Comparison of ENCODE assay signal across 9 cellular contexts in genomic region chr12:112096667-112097066, GRCh38. TPM values are rescaled to one million over a fixed set of nuclear protein-coding genes. Genes with fewer than 3 reads are reported as not detected.
A peak's percentile ranks its signal among the peaks of the same experiment; 100 is the strongest.
DNase-seq lines count a peak whose midpoint lies in the region; ATAC-seq and TF ChIP-seq lines count a peak whose summit lies in the region.
"Had no signal": no experiment of that assay in that cellular context is flagged by ENCODE, and none has a peak within 500 bp of the region (broad histone marks: within the 10 kb centered on the region; RNA-seq: fewer than 3 reads in every experiment).

No MANE protein-coding gene starts in this region.

- H3K4me1 ChIP-seq in spleen: peaks cover 0 to 30% (median 15%) of the 10 kb centered on the region in 6 donors

- no peak for TF ChIP-seq CTCF in spleen (IDR thresholded peaks at IDR 0.05 in 8 of 11, conservative IDR thresholded peaks at IDR 0.05 in 3 of 11)

- CTCF ChIA-PET in activated CD4-positive, alpha-beta memory T cell treated with anti-CD3 and anti-CD28 coated beads, Interleukin-2, amount 10 ng/mL, durations not matched to agents 7 days and 5 days (lab: Charles Lee): interaction anchor here (0.7 to 2.6 kb wide), 4 partner anchors 10 to 30 kb away, joined by 3 to 11 read pairs (median 3); no protein-coding TSS in a partner anchor

- no peak for ATAC-seq in HG02798 (IDR thresholded peaks at IDR 0.05; ENCODE audit: poor library complexity, unreplicated experiment)
- no peak for ATAC-seq in GM18870 (IDR thresholded peaks at IDR 0.05; ENCODE audit: unreplicated experiment)
- ATAC-seq in HG02938 (IDR thresholded peaks at IDR 0.05; ENCODE audit: unreplicated experiment): no peak

- no peaks in the 10 kb centered on the region for H3K27me3 ChIP-seq in spleen (replicated peaks in 1 of 7)

- DNase-seq in AG20443 (ENCODE audit: low spot score): peak; percentile 57
- peak; percentile 89 for DNase-seq in HCEC 1CT
- DNase-seq in activated CD4-positive, alpha-beta memory T cell treated with anti-CD3 and anti-CD28 coated beads, Interleukin-2, amount 10 ng/mL, durations not matched to agents 7 days and 5 days: no peak
- peak; percentile 88 for DNase-seq in iris pigment epithelial cell (ENCODE audit: low read depth)
- DNase-seq in spleen: no peak

- TF ChIP-seq POLR2A in spleen (IDR thresholded peaks at IDR 0.05): no peak

- H3K27ac ChIP-seq in spleen: peak overlapping the region in 3 of 8 donors; percentile 7 to 48 (median 30)
- H3K27ac ChIP-seq: KMS-11 had no signal

- peaks cover 57% of the 10 kb centered on the region for H3K36me3 Mint-ChIP-seq in activated CD4-positive, alpha-beta memory T cell treated with anti-CD3 and anti-CD28 coated beads, Interleukin-2, amount 10 ng/mL, durations not matched to agents 7 days and 5 days (ENCODE audit: low read depth)

- H3K9me3 Mint-ChIP-seq in activated CD4-positive, alpha-beta memory T cell treated with anti-CD3 and anti-CD28 coated beads, Interleukin-2, amount 10 ng/mL, durations not matched to agents 7 days and 5 days: no peaks in the 10 kb centered on the region

- no peaks in the 10 kb centered on the region for H3K27me3 Mint-ChIP-seq in activated CD4-positive, alpha-beta memory T cell treated with anti-CD3 and anti-CD28 coated beads, Interleukin-2, amount 10 ng/mL, durations not matched to agents 7 days and 5 days

- peak overlapping the region; percentile 75 for H3K27ac Mint-ChIP-seq in activated CD4-positive, alpha-beta memory T cell treated with anti-CD3 and anti-CD28 coated beads, Interleukin-2, amount 10 ng/mL, durations not matched to agents 7 days and 5 days

- no peak overlapping the region for H3K4me3 Mint-ChIP-seq in activated CD4-positive, alpha-beta memory T cell treated with anti-CD3 and anti-CD28 coated beads, Interleukin-2, amount 10 ng/mL, durations not matched to agents 7 days and 5 days

- H3K4me3 ChIP-seq in spleen: no peak overlapping the region

- no peaks in the 10 kb centered on the region for H3K9me3 ChIP-seq in spleen

- POLR2A ChIA-PET in activated CD4-positive, alpha-beta memory T cell treated with anti-CD3 and anti-CD28 coated beads, Interleukin-2, amount 10 ng/mL, durations not matched to agents 7 days and 5 days (lab: Charles Lee): interaction anchor here (0.7 to 5.9 kb wide), 9 partner anchors 10 to 87 kb away, joined by 3 to 42 read pairs (median 4); partner anchors contain the start of genes NAA25 and TRAFD1

- 46 to 65% (median 55%) methylated on average over 2 of the region's 2 CpGs for WGBS in spleen, 5 donors

- intact Hi-C loops in spleen (cut with DNase I; ENCODE audit: low total_unique reads): no loop called here

- peaks cover 36% of the 10 kb centered on the region for H3K4me1 Mint-ChIP-seq in activated CD4-positive, alpha-beta memory T cell treated with anti-CD3 and anti-CD28 coated beads, Interleukin-2, amount 10 ng/mL, durations not matched to agents 7 days and 5 days

- peaks cover 0 to 79% (median 40%) of the 10 kb centered on the region in 6 donors for H3K36me3 ChIP-seq in spleen

RNA-seq across cellular contexts. Expression of gene NAA25, which starts 11.9 kb away (rescaled TPM):
- 10 to 100 TPM; 24.2 to 25.0 TPM for total RNA-seq in activated CD4-positive, alpha-beta memory T cell treated with anti-CD3 and anti-CD28 coated beads, Interleukin-2, amount 10 ng/mL, durations not matched to agents 7 days and 5 days
- total RNA-seq in spleen: 10 to 100 TPM; 25.6 to 40.3 (median 29.8) TPM
- polyA plus RNA-seq in spleen: 1 to 10 TPM; 4.3 to 5.9 (median 5.3) TPM

RNA-seq across cellular contexts. Expression of gene TRAFD1, which starts 28.7 kb away (rescaled TPM):
- 10 to 100 TPM; 74.8 to 75.5 TPM for total RNA-seq in activated CD4-positive, alpha-beta memory T cell treated with anti-CD3 and anti-CD28 coated beads, Interleukin-2, amount 10 ng/mL, durations not matched to agents 7 days and 5 days
- 10 to 100 TPM; 47.3 to 63.4 (median 54.8) TPM for total RNA-seq in spleen
- 10 to 100 TPM; 18.6 to 31.2 (median 19.2) TPM for polyA plus RNA-seq in spleen

Comparison
In these comparisons a context has a peak if more than half of its experiments do, and no peak if none do; other contexts are left out.
1. DNase-seq: peak in AG20443 (single experiment), HCEC 1CT (single experiment) and iris pigment epithelial cell (single experiment); none in activated CD4-positive, alpha-beta memory T cell treated with anti-CD3 and anti-CD28 coated beads, Interleukin-2, amount 10 ng/mL, durations not matched to agents 7 days and 5 days (single experiment) and spleen (single experiment).